Comparison of ENCODE assay signal across 1 cellular context in the genomic region with DNA sequence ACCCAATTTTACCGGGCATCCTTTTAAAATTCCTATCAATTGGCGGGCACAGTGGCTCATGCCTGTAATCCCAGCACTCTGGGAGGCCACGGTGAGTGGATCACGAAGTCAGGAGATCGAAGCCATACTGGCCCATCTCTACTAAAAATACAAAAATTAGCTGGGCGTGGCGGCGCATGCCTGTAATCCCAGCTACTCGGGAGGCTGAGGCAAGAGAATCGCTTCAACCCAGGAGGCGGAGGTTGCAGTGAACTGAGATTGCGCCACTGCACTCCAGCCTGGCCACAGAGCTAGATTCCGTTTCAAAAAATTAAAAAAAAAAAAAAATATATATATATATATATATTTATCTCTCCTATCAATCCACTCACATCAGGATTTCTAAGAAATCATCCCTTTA.
TF ChIP-seq lines count a peak whose summit lies in the region.

No MANE protein-coding gene starts in this region.

TF ChIP-seq in HEK293, 187 proteins besides CTCF, POLR2A, EP300 and RAD21:
- TF ChIP-seq, protein P1, sequence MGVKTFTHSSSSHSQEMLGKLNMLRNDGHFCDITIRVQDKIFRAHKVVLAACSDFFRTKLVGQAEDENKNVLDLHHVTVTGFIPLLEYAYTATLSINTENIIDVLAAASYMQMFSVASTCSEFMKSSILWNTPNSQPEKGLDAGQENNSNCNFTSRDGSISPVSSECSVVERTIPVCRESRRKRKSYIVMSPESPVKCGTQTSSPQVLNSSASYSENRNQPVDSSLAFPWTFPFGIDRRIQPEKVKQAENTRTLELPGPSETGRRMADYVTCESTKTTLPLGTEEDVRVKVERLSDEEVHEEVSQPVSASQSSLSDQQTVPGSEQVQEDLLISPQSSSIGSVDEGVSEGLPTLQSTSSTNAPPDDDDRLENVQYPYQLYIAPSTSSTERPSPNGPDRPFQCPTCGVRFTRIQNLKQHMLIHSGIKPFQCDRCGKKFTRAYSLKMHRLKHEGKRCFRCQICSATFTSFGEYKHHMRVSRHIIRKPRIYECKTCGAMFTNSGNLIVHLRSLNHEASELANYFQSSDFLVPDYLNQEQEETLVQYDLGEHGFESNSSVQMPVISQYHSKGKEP (tag by site-specific recombination; IDR thresholded peaks at IDR 0.05): 0 out of 2 replicates have a peak, but pooled peaks have one; percentile 8
